Comparison of ENCODE assay signal across 17 cellular contexts in genomic region chrX:69065451-69065850, GRCh38.
DNase-seq lines count a peak whose midpoint lies in the region; TF ChIP-seq lines count a peak whose summit lies in the region.
"Had no signal": no experiment of that assay in that cellular context is flagged by ENCODE, and none has a peak within 500 bp of the region (broad histone marks: within the 10 kb centered on the region; RNA-seq: fewer than 3 reads in every experiment).

No MANE protein-coding gene starts in this region.

- H3K4me1 Mint-ChIP-seq in endodermal cell = peaks cover 3% of the 10 kb centered on the region
- H3K4me1 Mint-ChIP-seq in osteocyte (ENCODE audit: unreplicated experiment) = no peaks in the 10 kb centered on the region

- TF ChIP-seq POLR2A in esophagus muscularis mucosa (IDR thresholded peaks at IDR 0.05; ENCODE audit: low read depth) = no peak

- DNase-seq in Daoy (ENCODE audit: low read depth) (peak; percentile 11), NCI-H524 (lab: John Stamatoyannopoulos, UW) (peak; percentile 50 to 71), endodermal cell (peak; percentile 33), osteocyte (ENCODE audit: extremely low spot score, unreplicated experiment) (peak; percentile 48), esophagus muscularis mucosa (ENCODE audit: extremely low spot score) (no peak), Karpas-422 (no peak), H7 (no peak)
- no peak for DNase-seq in stimulated activated CD4-positive, alpha-beta T cell treated with anti-CD3 and anti-CD28 coated beads, Interleukin-4, amount 100 ng/mL, for 24 hours
- DNase-seq: activated CD4-positive, alpha-beta memory T cell treated with anti-CD3 and anti-CD28 coated beads for 36 hours; hippocampal formation; mucosa of descending colon; NCI-H187 treated with DMSO at 0.1 percent for 48 hours; NCI-H526; ovary; stimulated activated naive CD8-positive, alpha-beta T cell treated with anti-CD3 and anti-CD28 coated beads, Interleukin-15, Interleukin-2, amounts not matched to agents 100 U/mL and 50 U/mL, for 24 hours had no signal

- no peak overlapping the region for H2AFZ ChIP-seq in Karpas-422 (ENCODE audit: low read length)

- no peak overlapping the region for H3K4me3 Mint-ChIP-seq in endodermal cell
- H3K4me3 Mint-ChIP-seq in osteocyte (ENCODE audit: unreplicated experiment) = no peak overlapping the region
- H3K4me3 Mint-ChIP-seq: activated CD4-positive, alpha-beta memory T cell treated with anti-CD3 and anti-CD28 coated beads for 36 hours had no signal

- H3K4me3 ChIP-seq in endodermal cell (ENCODE audit: low read length) (no peak overlapping the region), esophagus muscularis mucosa (no peak overlapping the region), Karpas-422 (ENCODE audit: low read length) (no peak overlapping the region), H7 (ENCODE audit: insufficient read depth, low read depth, low read length) (no peak overlapping the region)
- H3K4me3 ChIP-seq: adrenal gland, mucosa of descending colon, ovary, uterus had no signal

- H3K27ac Mint-ChIP-seq in endodermal cell (no peak overlapping the region), osteocyte (ENCODE audit: unreplicated experiment) (no peak overlapping the region)
- H3K27ac Mint-ChIP-seq: activated CD4-positive, alpha-beta memory T cell treated with anti-CD3 and anti-CD28 coated beads for 36 hours had no signal

- intact Hi-C loops in esophagus muscularis mucosa (cut with DNase I) = no loop called here

- H3K4me1 ChIP-seq in endodermal cell (ENCODE audit: control insufficient read depth, insufficient read depth, low read length) = peaks cover 2% of the 10 kb centered on the region
- peaks cover 0 to 4% (median under 1%) of the 10 kb centered on the region in 4 donors for H3K4me1 ChIP-seq in esophagus muscularis mucosa
- no peaks in the 10 kb centered on the region for H3K4me1 ChIP-seq in Karpas-422 (ENCODE audit: low read length)
- H3K4me1 ChIP-seq: adrenal gland, uterus had no signal

- TF ChIP-seq EP300 in esophagus muscularis mucosa (IDR thresholded peaks at IDR 0.05) = no peak

- H3K9me2 ChIP-seq in Karpas-422 (replicated peaks; ENCODE audit: insufficient read depth, low read length) = no peaks in the 10 kb centered on the region

- no peak for TF ChIP-seq CTCF in endodermal cell (conservative IDR thresholded peaks at IDR 0.05)
- no peak for TF ChIP-seq CTCF in osteocyte (IDR thresholded peaks at IDR 0.05)
- no peak for TF ChIP-seq CTCF in esophagus muscularis mucosa (IDR thresholded peaks at IDR 0.05)

- H3K9me3 ChIP-seq in endodermal cell (ENCODE audit: control insufficient read depth, low read length) (no peaks in the 10 kb centered on the region), esophagus muscularis mucosa (peaks cover 0 to 12% (median 0%) of the 10 kb centered on the region in 4 donors), Karpas-422 (ENCODE audit: low read length) (no peaks in the 10 kb centered on the region)
- H3K9me3 ChIP-seq: adrenal gland, mucosa of descending colon, uterus had no signal

- no peaks in the 10 kb centered on the region for H3K79me2 ChIP-seq in Karpas-422 (ENCODE audit: low read length)

- H3K36me3 Mint-ChIP-seq in endodermal cell (ENCODE audit: low read depth) (no peaks in the 10 kb centered on the region), osteocyte (ENCODE audit: unreplicated experiment) (no peaks in the 10 kb centered on the region)
- H3K36me3 Mint-ChIP-seq: activated CD4-positive, alpha-beta memory T cell treated with anti-CD3 and anti-CD28 coated beads for 36 hours had no signal

- H4K20me1 ChIP-seq in Karpas-422 (ENCODE audit: insufficient read depth, low read depth, low read length) = no peaks in the 10 kb centered on the region

- 82% methylated on average over 1 of the region's 1 CpG; no CpG with 5 or more reads in 1 of the 2 experiments for WGBS in endodermal cell (ENCODE audit: insufficient coverage in 1 of 2, insufficient read length in 1 of 2), 2 experiments
- 56% methylated on average over 1 of the region's 1 CpG for WGBS in esophagus muscularis mucosa

- no peaks in the 10 kb centered on the region for H3K36me3 ChIP-seq in endodermal cell (ENCODE audit: control insufficient read depth, insufficient read depth, low read length)
- H3K36me3 ChIP-seq in esophagus muscularis mucosa = no peaks in the 10 kb centered on the region
- no peaks in the 10 kb centered on the region for H3K36me3 ChIP-seq in Karpas-422 (ENCODE audit: insufficient read depth, low read length)
- H3K36me3 ChIP-seq in H7 (replicated peaks; ENCODE audit: control insufficient read depth, insufficient read depth, low read length) = no peaks in the 10 kb centered on the region
- H3K36me3 ChIP-seq: adrenal gland, ovary, uterus had no signal

- peaks cover 65% of the 10 kb centered on the region for H3K9me3 Mint-ChIP-seq in endodermal cell
- peaks cover 7% of the 10 kb centered on the region for H3K9me3 Mint-ChIP-seq in osteocyte (ENCODE audit: unreplicated experiment)
- H3K9me3 Mint-ChIP-seq: activated CD4-positive, alpha-beta memory T cell treated with anti-CD3 and anti-CD28 coated beads for 36 hours had no signal

- H3K27ac ChIP-seq in endodermal cell (ENCODE audit: low read depth, low read length) (no peak overlapping the region), esophagus muscularis mucosa (replicated peaks in 1 of 4) (no peak overlapping the region), Karpas-422 (ENCODE audit: low read length) (no peak overlapping the region)
- H3K27ac ChIP-seq: adrenal gland, ovary, uterus had no signal

- H3K9ac ChIP-seq in endodermal cell (ENCODE audit: extremely low read depth, low read length, poor library complexity, severe bottlenecking) (no peak overlapping the region), Karpas-422 (ENCODE audit: low read length) (no peak overlapping the region)

- H3K27me3 Mint-ChIP-seq in endodermal cell (ENCODE audit: insufficient read depth) = no peaks in the 10 kb centered on the region
- H3K27me3 Mint-ChIP-seq in osteocyte (ENCODE audit: unreplicated experiment) = no peaks in the 10 kb centered on the region
- H3K27me3 Mint-ChIP-seq: activated CD4-positive, alpha-beta memory T cell treated with anti-CD3 and anti-CD28 coated beads for 36 hours had no signal

- H3K4me2 ChIP-seq in Karpas-422 (ENCODE audit: low read depth, low read length, poor library complexity, severe bottlenecking) = no peak overlapping the region

- no peaks in the 10 kb centered on the region for H3K27me3 ChIP-seq in endodermal cell (ENCODE audit: control insufficient read depth, insufficient read depth, low read length, poor library complexity, severe bottlenecking)
- no peaks in the 10 kb centered on the region for H3K27me3 ChIP-seq in esophagus muscularis mucosa
- H3K27me3 ChIP-seq in Karpas-422 (ENCODE audit: low read length) = no peaks in the 10 kb centered on the region
- no peaks in the 10 kb centered on the region for H3K27me3 ChIP-seq in H7 (ENCODE audit: control insufficient read depth, insufficient read depth, low read length)
- H3K27me3 ChIP-seq: ovary, uterus had no signal

Comparison
In these comparisons a context has a peak if more than half of its experiments do, and no peak if none do; other contexts are left out.
1. DNase-seq: peak in Daoy (single experiment), NCI-H524 (2 of 2), endodermal cell (single experiment) and osteocyte (single experiment); none in esophagus muscularis mucosa (single experiment), stimulated activated CD4-positive, alpha-beta T cell treated with anti-CD3 and anti-CD28 coated beads, Interleukin-4, amount 100 ng/mL, for 24 hours (single experiment), Karpas-422 (single experiment) and H7 (single experiment).